Comparison of ENCODE assay signal across 7 cellular contexts in the genomic region with DNA sequence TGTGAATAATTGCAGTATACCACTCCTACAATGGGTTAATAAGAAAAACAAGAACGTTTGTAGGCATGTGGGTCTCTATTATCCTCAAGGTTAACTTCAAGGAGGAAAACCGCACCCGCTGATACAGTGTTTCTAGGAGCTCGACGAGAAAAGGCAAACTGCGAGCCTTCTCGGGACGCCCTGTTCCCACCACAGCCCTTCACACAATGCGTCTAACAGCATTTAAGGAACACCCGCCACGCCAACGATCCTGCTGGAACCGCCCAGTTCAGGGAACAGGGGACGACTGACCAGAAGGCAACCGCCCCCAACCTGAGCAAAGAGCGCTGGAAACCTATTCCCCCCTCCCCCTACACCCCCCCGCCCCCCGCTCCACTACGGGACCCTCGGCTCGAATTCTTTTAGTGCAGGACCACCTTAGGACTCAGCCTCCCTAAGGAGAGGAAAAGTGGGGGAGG. TPM values are rescaled to one million over a fixed set of nuclear protein-coding genes. Genes with fewer than 3 reads are reported as not detected.
DNase-seq lines count a peak whose midpoint lies in the region; ATAC-seq and TF ChIP-seq lines count a peak whose summit lies in the region.

No MANE protein-coding gene starts in this region.

- no peak for TF ChIP-seq CTCF in NB4 (IDR thresholded peaks at IDR 0.05; ENCODE audit: low read depth, low read length)

- H3K27ac Mint-ChIP-seq in activated naive CD8-positive, alpha-beta T cell treated with anti-CD3 and anti-CD28 coated beads for 36 hours, result peak overlapping the region; percentile 88

- peaks cover 64% of the 10 kb centered on the region for H3K4me1 Mint-ChIP-seq in activated naive CD8-positive, alpha-beta T cell treated with anti-CD3 and anti-CD28 coated beads for 36 hours

- peak overlapping the region; percentile 72 for H3K4me3 Mint-ChIP-seq in activated naive CD8-positive, alpha-beta T cell treated with anti-CD3 and anti-CD28 coated beads for 36 hours

- no peaks in the 10 kb centered on the region for H3K27me3 Mint-ChIP-seq in activated naive CD8-positive, alpha-beta T cell treated with anti-CD3 and anti-CD28 coated beads for 36 hours

- no peak for TF ChIP-seq POLR2A in NB4 (IDR thresholded peaks at IDR 0.05; ENCODE audit: extremely low read depth, insufficient read length)

- ATAC-seq in left cardiac atrium (peak; percentile 60 to 63), HG02870 (IDR thresholded peaks at IDR 0.05; ENCODE audit: unreplicated experiment) (no peak), GM21717 (IDR thresholded peaks at IDR 0.05; ENCODE audit: unreplicated experiment) (no peak)

- DNase-seq in ELR (ENCODE audit: low read depth) (peak; percentile 78), NB4 (ENCODE audit: low read depth) (peak; percentile 71), left cardiac atrium (peak; percentile 87), posterior cingulate gyrus (peak in 6 of 10 donors; percentile 56 to 92 (median 74))
- peak; percentile 59 for DNase-seq in activated naive CD8-positive, alpha-beta T cell treated with anti-CD3 and anti-CD28 coated beads for 36 hours

- intact Hi-C loops in left cardiac atrium (cut with DNase I), result loop anchor here in 1 of 2 donors (2.0 kb wide), 1 partner anchor 22 kb away; no protein-coding TSS in a partner anchor
- intact Hi-C loops in posterior cingulate gyrus (cut with DNase I), result no loop called here

- peaks cover 44% of the 10 kb centered on the region for H3K36me3 Mint-ChIP-seq in activated naive CD8-positive, alpha-beta T cell treated with anti-CD3 and anti-CD28 coated beads for 36 hours

- peaks cover 12% of the 10 kb centered on the region for H3K9me3 Mint-ChIP-seq in activated naive CD8-positive, alpha-beta T cell treated with anti-CD3 and anti-CD28 coated beads for 36 hours

- H3K4me3 ChIP-seq in NB4 (ENCODE audit: low read depth, low read length), result peak overlapping the region; percentile 64

RNA-seq across cellular contexts. Expression of gene TMSB10, which starts 0.7 kb away (rescaled TPM):
- 1,000 to 10,000 TPM; 1,816 to 1,884 TPM for total RNA-seq in activated naive CD8-positive, alpha-beta T cell treated with anti-CD3 and anti-CD28 coated beads for 36 hours
- 100 to 1,000 TPM; 751 to 893 TPM for total RNA-seq in left cardiac atrium

RNA-seq across cellular contexts. Expression of gene TRABD2A, which starts 23.9 kb away (rescaled TPM):
- total RNA-seq in activated naive CD8-positive, alpha-beta T cell treated with anti-CD3 and anti-CD28 coated beads for 36 hours, result 10 to 100 TPM; 59.2 to 61.7 TPM
- total RNA-seq in left cardiac atrium, result 1 to 10 TPM in 1 of 2 donors, under 1 TPM in 1; 0.91 to 1.3 TPM

Comparison
In these comparisons a context has a peak if more than half of its experiments do, and no peak if none do; other contexts are left out.
1. ATAC-seq: peak in left cardiac atrium (2 of 2); none in HG02870 (single experiment) and GM21717 (single experiment).
2. RNA of gene TRABD2A, which starts 23.9 kb away (total RNA-seq): 59.2 to 61.7 TPM in activated naive CD8-positive, alpha-beta T cell treated with anti-CD3 and anti-CD28 coated beads for 36 hours; 0.91 to 1.3 TPM in left cardiac atrium; every median in the first group is over 10 times any median in the second.
3. Peak in every context shown above with its lines, with median percentiles within 50 percentile points of each other: DNase-seq.